ENCODE assay signal across 8 cellular contexts in genomic region chr20:32358883-32359632, GRCh38. TPM values are rescaled to one million over a fixed set of nuclear protein-coding genes. Genes with fewer than 3 reads are reported as not detected.
DNase-seq lines count a peak whose midpoint lies in the region; FAIRE-seq and TF ChIP-seq lines count a peak whose summit lies in the region.

No MANE protein-coding gene starts in this region.

- FAIRE-seq in frontal cortex (lab: Jason Lieb, UNC) = no peak

- no peaks in the 10 kb centered on the region for H3K36me3 ChIP-seq in neuron (ENCODE audit: insufficient read depth, low read length)

- TF ChIP-seq CTCF in GM12865 (IDR thresholded peaks at IDR 0.05; ENCODE audit: insufficient read depth, low read depth, low read length, missing control alignments) (no peak), RWPE1 (conservative IDR thresholded peaks at IDR 0.05; ENCODE audit: low read depth) (no peak)

- no peak overlapping the region for H2AFZ ChIP-seq in neuron (ENCODE audit: low read depth, low read length)

- H3K9me3 ChIP-seq in neuron (ENCODE audit: low read length) = no peaks in the 10 kb centered on the region

- CTCF ChIA-PET in RWPE1 (lab: Yijun Ruan, JAX) = interaction anchor here (1.0 kb wide), 1 partner anchor 126 kb away, joined by 5 read pairs; no protein-coding TSS in a partner anchor

- H3K4me1 ChIP-seq in neuron (ENCODE audit: insufficient read depth, low read length) = peaks cover 20% of the 10 kb centered on the region

- POLR2A ChIA-PET in RWPE1 (lab: Yijun Ruan, JAX; ENCODE audit: low non-redundant PET) = interaction anchor here (0.7 kb wide), 1 partner anchor 34 kb away, joined by 4 read pairs; no protein-coding TSS in a partner anchor

- peak overlapping the region; percentile 93 for H3K4me3 ChIP-seq in GM12865 (ENCODE audit: low read depth, low read length)
- peak overlapping the region; percentile 81 for H3K4me3 ChIP-seq in neuron (ENCODE audit: low read length)

- H3K27me3 ChIP-seq in neuron (ENCODE audit: insufficient read depth, low read length) = no peaks in the 10 kb centered on the region

- H3K27ac ChIP-seq in RWPE1 = peak overlapping the region; percentile 95
- peak overlapping the region; percentile 86 for H3K27ac ChIP-seq in substantia nigra (ENCODE audit: low read depth, low read length, poor library complexity, severe bottlenecking)

- DNase-seq in GM12865 (ENCODE audit: low read depth) (peak; percentile 81), HS-5 (ENCODE audit: low read depth) (peak; percentile 22), RWPE1 (ENCODE audit: low spot score) (peak; percentile 97), activated gamma-delta T cell treated with Interleukin-2 at 50 U/mL for 16 hours (peak; percentile 60), frontal cortex (ENCODE audit: low spot score in 2 of 2) (peak; percentile 79 to 84), substantia nigra (lab: John Stamatoyannopoulos, UW) (peak in 39 of 49 donors; percentile 16 to 83 (median 58)), GM19240 (ENCODE audit: insufficient read length, low spot score) (no peak)

RNA-seq across cellular contexts. Expression of gene ASXL1, which starts 0.9 kb away (rescaled TPM):
- 64.8 TPM for total RNA-seq in frontal cortex
